1 cellular context compared by ENCODE assay signal in the genomic region with DNA sequence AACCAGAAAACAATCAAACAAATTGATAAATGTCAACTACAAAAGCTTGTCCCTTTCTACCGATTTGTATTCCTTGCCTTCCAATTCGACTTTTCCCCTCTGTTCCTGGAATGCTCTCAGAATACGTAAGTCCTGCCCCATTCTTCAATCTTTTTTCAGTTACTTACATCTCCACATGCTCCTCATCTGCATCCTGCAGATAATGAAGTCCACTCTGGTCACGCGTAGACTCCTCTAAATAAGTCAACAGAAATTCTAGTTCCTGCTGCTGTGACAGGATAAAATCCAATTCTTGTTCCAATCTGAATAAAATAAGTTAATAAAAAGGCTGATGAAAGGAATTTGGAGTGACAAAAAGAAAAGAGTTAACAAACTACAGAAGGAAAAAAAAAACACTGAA.
TF ChIP-seq lines count a peak whose summit lies in the region.

No MANE protein-coding gene starts in this region.

TF ChIP-seq in K562, 482 proteins besides CTCF, POLR2A, EP300 and RAD21 (continued from another document and continues in another):
- TF ChIP-seq HCFC1 (IDR thresholded peaks at IDR 0.05; ENCODE audit: low read depth, low read length), result no peak
- TF ChIP-seq BMI1 (IDR thresholded peaks at IDR 0.05; ENCODE audit: low read length), result no peak
- TF ChIP-seq ZSCAN29 (IDR thresholded peaks at IDR 0.05), result peak; percentile 84
- TF ChIP-seq, protein P1, sequence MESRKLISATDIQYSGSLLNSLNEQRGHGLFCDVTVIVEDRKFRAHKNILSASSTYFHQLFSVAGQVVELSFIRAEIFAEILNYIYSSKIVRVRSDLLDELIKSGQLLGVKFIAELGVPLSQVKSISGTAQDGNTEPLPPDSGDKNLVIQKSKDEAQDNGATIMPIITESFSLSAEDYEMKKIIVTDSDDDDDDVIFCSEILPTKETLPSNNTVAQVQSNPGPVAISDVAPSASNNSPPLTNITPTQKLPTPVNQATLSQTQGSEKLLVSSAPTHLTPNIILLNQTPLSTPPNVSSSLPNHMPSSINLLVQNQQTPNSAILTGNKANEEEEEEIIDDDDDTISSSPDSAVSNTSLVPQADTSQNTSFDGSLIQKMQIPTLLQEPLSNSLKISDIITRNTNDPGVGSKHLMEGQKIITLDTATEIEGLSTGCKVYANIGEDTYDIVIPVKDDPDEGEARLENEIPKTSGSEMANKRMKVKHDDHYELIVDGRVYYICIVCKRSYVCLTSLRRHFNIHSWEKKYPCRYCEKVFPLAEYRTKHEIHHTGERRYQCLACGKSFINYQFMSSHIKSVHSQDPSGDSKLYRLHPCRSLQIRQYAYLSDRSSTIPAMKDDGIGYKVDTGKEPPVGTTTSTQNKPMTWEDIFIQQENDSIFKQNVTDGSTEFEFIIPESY (CRISPR knock-in tag; IDR thresholded peaks at IDR 0.05), result no peak
- no peak for TF ChIP-seq TGIF2 (CRISPR knock-in tag; IDR thresholded peaks at IDR 0.05)
- TF ChIP-seq RFX7 (CRISPR knock-in tag; IDR thresholded peaks at IDR 0.05), result no peak
- no peak for TF ChIP-seq ELF2 (CRISPR knock-in tag; IDR thresholded peaks at IDR 0.05)
- TF ChIP-seq, protein P2, sequence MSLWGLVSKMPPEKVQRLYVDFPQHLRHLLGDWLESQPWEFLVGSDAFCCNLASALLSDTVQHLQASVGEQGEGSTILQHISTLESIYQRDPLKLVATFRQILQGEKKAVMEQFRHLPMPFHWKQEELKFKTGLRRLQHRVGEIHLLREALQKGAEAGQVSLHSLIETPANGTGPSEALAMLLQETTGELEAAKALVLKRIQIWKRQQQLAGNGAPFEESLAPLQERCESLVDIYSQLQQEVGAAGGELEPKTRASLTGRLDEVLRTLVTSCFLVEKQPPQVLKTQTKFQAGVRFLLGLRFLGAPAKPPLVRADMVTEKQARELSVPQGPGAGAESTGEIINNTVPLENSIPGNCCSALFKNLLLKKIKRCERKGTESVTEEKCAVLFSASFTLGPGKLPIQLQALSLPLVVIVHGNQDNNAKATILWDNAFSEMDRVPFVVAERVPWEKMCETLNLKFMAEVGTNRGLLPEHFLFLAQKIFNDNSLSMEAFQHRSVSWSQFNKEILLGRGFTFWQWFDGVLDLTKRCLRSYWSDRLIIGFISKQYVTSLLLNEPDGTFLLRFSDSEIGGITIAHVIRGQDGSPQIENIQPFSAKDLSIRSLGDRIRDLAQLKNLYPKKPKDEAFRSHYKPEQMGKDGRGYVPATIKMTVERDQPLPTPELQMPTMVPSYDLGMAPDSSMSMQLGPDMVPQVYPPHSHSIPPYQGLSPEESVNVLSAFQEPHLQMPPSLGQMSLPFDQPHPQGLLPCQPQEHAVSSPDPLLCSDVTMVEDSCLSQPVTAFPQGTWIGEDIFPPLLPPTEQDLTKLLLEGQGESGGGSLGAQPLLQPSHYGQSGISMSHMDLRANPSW (CRISPR knock-in tag; IDR thresholded peaks at IDR 0.05), result no peak
- no peak for TF ChIP-seq TBP (optimal IDR thresholded peaks at IDR 0.05; ENCODE audit: low read depth, low read length)
- TF ChIP-seq ZNF584 (CRISPR knock-in tag; IDR thresholded peaks at IDR 0.05; ENCODE audit: low read depth), result no peak
- no peak for TF ChIP-seq ZBTB7A (IDR thresholded peaks at IDR 0.05; ENCODE audit: borderline replicate concordance, control insufficient read depth, low read depth, low read length)
- TF ChIP-seq KDM4B (IDR thresholded peaks at IDR 0.05; ENCODE audit: borderline replicate concordance in 2 of 2, low read depth in 1 of 2), result no peak
- no peak for TF ChIP-seq RBM15 (IDR thresholded peaks at IDR 0.05; ENCODE audit: insufficient read depth, low read length)
- no peak for TF ChIP-seq EGR1 (conservative IDR thresholded peaks at IDR 0.05)
- peak; percentile 80 for TF ChIP-seq NCOR1 (IDR thresholded peaks at IDR 0.05)
- no peak for TF ChIP-seq POLR3G (IDR thresholded peaks at IDR 0.05; ENCODE audit: extremely low read depth, insufficient read length, insufficient replicate concordance)
- TF ChIP-seq ZNF316 (IDR thresholded peaks at IDR 0.05), result no peak
- TF ChIP-seq, protein P3, sequence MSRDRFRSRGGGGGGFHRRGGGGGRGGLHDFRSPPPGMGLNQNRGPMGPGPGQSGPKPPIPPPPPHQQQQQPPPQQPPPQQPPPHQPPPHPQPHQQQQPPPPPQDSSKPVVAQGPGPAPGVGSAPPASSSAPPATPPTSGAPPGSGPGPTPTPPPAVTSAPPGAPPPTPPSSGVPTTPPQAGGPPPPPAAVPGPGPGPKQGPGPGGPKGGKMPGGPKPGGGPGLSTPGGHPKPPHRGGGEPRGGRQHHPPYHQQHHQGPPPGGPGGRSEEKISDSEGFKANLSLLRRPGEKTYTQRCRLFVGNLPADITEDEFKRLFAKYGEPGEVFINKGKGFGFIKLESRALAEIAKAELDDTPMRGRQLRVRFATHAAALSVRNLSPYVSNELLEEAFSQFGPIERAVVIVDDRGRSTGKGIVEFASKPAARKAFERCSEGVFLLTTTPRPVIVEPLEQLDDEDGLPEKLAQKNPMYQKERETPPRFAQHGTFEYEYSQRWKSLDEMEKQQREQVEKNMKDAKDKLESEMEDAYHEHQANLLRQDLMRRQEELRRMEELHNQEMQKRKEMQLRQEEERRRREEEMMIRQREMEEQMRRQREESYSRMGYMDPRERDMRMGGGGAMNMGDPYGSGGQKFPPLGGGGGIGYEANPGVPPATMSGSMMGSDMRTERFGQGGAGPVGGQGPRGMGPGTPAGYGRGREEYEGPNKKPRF (IDR thresholded peaks at IDR 0.05; ENCODE audit: low read depth, low read length), result no peak
- TF ChIP-seq SP1 (CRISPR knock-in tag; IDR thresholded peaks at IDR 0.05), result no peak
- TF ChIP-seq NFE2L1 (tag; IDR thresholded peaks at IDR 0.05; ENCODE audit: borderline replicate concordance, low read depth), result no peak
- TF ChIP-seq, protein P4, sequence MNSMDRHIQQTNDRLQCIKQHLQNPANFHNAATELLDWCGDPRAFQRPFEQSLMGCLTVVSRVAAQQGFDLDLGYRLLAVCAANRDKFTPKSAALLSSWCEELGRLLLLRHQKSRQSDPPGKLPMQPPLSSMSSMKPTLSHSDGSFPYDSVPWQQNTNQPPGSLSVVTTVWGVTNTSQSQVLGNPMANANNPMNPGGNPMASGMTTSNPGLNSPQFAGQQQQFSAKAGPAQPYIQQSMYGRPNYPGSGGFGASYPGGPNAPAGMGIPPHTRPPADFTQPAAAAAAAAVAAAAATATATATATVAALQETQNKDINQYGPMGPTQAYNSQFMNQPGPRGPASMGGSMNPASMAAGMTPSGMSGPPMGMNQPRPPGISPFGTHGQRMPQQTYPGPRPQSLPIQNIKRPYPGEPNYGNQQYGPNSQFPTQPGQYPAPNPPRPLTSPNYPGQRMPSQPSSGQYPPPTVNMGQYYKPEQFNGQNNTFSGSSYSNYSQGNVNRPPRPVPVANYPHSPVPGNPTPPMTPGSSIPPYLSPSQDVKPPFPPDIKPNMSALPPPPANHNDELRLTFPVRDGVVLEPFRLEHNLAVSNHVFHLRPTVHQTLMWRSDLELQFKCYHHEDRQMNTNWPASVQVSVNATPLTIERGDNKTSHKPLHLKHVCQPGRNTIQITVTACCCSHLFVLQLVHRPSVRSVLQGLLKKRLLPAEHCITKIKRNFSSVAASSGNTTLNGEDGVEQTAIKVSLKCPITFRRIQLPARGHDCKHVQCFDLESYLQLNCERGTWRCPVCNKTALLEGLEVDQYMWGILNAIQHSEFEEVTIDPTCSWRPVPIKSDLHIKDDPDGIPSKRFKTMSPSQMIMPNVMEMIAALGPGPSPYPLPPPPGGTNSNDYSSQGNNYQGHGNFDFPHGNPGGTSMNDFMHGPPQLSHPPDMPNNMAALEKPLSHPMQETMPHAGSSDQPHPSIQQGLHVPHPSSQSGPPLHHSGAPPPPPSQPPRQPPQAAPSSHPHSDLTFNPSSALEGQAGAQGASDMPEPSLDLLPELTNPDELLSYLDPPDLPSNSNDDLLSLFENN (IDR thresholded peaks at IDR 0.05; ENCODE audit: low read depth in 2 of 2, low read length in 2 of 2), result no peak
- TF ChIP-seq CEBPG (CRISPR knock-in tag; IDR thresholded peaks at IDR 0.05), result no peak
- no peak for TF ChIP-seq CEBPG (tag; conservative IDR thresholded peaks at IDR 0.05 in 1 of 2, IDR thresholded peaks at IDR 0.05 in 1 of 2)
- TF ChIP-seq STAG1 (CRISPR knock-in tag; IDR thresholded peaks at IDR 0.05; ENCODE audit: borderline replicate concordance), result no peak
- TF ChIP-seq, protein P5, sequence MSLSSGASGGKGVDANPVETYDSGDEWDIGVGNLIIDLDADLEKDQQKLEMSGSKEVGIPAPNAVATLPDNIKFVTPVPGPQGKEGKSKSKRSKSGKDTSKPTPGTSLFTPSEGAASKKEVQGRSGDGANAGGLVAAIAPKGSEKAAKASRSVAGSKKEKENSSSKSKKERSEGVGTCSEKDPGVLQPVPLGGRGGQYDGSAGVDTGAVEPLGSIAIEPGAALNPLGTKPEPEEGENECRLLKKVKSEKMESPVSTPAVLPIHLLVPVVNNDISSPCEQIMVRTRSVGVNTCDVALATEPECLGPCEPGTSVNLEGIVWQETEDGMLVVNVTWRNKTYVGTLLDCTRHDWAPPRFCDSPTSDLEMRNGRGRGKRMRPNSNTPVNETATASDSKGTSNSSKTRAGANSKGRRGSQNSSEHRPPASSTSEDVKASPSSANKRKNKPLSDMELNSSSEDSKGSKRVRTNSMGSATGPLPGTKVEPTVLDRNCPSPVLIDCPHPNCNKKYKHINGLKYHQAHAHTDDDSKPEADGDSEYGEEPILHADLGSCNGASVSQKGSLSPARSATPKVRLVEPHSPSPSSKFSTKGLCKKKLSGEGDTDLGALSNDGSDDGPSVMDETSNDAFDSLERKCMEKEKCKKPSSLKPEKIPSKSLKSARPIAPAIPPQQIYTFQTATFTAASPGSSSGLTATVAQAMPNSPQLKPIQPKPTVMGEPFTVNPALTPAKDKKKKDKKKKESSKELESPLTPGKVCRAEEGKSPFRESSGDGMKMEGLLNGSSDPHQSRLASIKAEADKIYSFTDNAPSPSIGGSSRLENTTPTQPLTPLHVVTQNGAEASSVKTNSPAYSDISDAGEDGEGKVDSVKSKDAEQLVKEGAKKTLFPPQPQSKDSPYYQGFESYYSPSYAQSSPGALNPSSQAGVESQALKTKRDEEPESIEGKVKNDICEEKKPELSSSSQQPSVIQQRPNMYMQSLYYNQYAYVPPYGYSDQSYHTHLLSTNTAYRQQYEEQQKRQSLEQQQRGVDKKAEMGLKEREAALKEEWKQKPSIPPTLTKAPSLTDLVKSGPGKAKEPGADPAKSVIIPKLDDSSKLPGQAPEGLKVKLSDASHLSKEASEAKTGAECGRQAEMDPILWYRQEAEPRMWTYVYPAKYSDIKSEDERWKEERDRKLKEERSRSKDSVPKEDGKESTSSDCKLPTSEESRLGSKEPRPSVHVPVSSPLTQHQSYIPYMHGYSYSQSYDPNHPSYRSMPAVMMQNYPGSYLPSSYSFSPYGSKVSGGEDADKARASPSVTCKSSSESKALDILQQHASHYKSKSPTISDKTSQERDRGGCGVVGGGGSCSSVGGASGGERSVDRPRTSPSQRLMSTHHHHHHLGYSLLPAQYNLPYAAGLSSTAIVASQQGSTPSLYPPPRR (CRISPR knock-in tag; IDR thresholded peaks at IDR 0.05; ENCODE audit: borderline replicate concordance), result no peak
- TF ChIP-seq HDAC2 (IDR thresholded peaks at IDR 0.05), result peak; percentile 40; the same call in 1 of the 2 replicates
- TF ChIP-seq TCF3 (CRISPR knock-in tag; IDR thresholded peaks at IDR 0.05), result peak; percentile 85
- peak; percentile 36 for TF ChIP-seq TAF9B (IDR thresholded peaks at IDR 0.05; ENCODE audit: partially characterized antibody)
- no peak for TF ChIP-seq PTTG1 (tag; IDR thresholded peaks at IDR 0.05; ENCODE audit: low read depth)
- no peak for TF ChIP-seq YBX1 (IDR thresholded peaks at IDR 0.05)
- TF ChIP-seq ZC3H4 (CRISPR knock-in tag; IDR thresholded peaks at IDR 0.05; ENCODE audit: borderline replicate concordance), result no peak
- TF ChIP-seq, protein P6, sequence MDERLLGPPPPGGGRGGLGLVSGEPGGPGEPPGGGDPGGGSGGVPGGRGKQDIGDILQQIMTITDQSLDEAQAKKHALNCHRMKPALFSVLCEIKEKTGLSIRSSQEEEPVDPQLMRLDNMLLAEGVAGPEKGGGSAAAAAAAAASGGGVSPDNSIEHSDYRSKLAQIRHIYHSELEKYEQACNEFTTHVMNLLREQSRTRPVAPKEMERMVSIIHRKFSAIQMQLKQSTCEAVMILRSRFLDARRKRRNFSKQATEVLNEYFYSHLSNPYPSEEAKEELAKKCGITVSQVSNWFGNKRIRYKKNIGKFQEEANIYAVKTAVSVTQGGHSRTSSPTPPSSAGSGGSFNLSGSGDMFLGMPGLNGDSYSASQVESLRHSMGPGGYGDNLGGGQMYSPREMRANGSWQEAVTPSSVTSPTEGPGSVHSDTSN (CRISPR knock-in tag; IDR thresholded peaks at IDR 0.05; ENCODE audit: low read depth), result no peak
- TF ChIP-seq, protein P6 (tag; conservative IDR thresholded peaks at IDR 0.05; ENCODE audit: low read depth), result no peak
- TF ChIP-seq GABPB1 (CRISPR knock-in tag; IDR thresholded peaks at IDR 0.05), result no peak
- TF ChIP-seq, protein P7, sequence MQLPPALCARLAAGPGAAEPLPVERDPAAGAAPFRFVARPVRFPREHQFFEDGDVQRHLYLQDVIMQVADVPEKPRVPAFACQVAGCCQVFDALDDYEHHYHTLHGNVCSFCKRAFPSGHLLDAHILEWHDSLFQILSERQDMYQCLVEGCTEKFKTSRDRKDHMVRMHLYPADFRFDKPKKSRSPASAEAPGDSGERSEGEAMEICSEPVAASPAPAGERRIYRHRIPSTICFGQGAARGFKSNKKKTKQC (CRISPR knock-in tag; IDR thresholded peaks at IDR 0.05), result no peak
- no peak for TF ChIP-seq NR2C1 (IDR thresholded peaks at IDR 0.05)
- no peak for TF ChIP-seq NR2C1 (tag; IDR thresholded peaks at IDR 0.05)
- no peak for TF ChIP-seq SAP30 (IDR thresholded peaks at IDR 0.05; ENCODE audit: borderline replicate concordance, insufficient read depth, low read depth, low read length, poor library complexity, severe bottlenecking)
- TF ChIP-seq JUND (IDR thresholded peaks at IDR 0.05; ENCODE audit: borderline replicate concordance, low read depth, low read length), result peak; percentile 39; the same call in 1 of the 2 replicates
- no peak; the same call in 2 of the 3 replicates for TF ChIP-seq JUND (tag; IDR thresholded peaks at IDR 0.05; ENCODE audit: borderline replicate concordance, low read depth, low read length)
- peak; percentile 90 for TF ChIP-seq BHLHE40 (IDR thresholded peaks at IDR 0.05; ENCODE audit: low read length)
- TF ChIP-seq C11orf30 (IDR thresholded peaks at IDR 0.05; ENCODE audit: low read depth), result no peak
- TF ChIP-seq, protein P8, sequence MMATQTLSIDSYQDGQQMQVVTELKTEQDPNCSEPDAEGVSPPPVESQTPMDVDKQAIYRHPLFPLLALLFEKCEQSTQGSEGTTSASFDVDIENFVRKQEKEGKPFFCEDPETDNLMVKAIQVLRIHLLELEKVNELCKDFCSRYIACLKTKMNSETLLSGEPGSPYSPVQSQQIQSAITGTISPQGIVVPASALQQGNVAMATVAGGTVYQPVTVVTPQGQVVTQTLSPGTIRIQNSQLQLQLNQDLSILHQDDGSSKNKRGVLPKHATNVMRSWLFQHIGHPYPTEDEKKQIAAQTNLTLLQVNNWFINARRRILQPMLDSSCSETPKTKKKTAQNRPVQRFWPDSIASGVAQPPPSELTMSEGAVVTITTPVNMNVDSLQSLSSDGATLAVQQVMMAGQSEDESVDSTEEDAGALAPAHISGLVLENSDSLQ (IDR thresholded peaks at IDR 0.05), result 0 out of 2 replicates have a peak, but pooled peaks have one; percentile 7
- TF ChIP-seq CREB1 (IDR thresholded peaks at IDR 0.05), result no peak
- no peak for TF ChIP-seq CREB1 (CRISPR knock-in tag; IDR thresholded peaks at IDR 0.05)
- TF ChIP-seq ZBTB8A (IDR thresholded peaks at IDR 0.05; ENCODE audit: partially characterized antibody), result no peak
